1 cellular context compared by ENCODE assay signal in the genomic region with DNA sequence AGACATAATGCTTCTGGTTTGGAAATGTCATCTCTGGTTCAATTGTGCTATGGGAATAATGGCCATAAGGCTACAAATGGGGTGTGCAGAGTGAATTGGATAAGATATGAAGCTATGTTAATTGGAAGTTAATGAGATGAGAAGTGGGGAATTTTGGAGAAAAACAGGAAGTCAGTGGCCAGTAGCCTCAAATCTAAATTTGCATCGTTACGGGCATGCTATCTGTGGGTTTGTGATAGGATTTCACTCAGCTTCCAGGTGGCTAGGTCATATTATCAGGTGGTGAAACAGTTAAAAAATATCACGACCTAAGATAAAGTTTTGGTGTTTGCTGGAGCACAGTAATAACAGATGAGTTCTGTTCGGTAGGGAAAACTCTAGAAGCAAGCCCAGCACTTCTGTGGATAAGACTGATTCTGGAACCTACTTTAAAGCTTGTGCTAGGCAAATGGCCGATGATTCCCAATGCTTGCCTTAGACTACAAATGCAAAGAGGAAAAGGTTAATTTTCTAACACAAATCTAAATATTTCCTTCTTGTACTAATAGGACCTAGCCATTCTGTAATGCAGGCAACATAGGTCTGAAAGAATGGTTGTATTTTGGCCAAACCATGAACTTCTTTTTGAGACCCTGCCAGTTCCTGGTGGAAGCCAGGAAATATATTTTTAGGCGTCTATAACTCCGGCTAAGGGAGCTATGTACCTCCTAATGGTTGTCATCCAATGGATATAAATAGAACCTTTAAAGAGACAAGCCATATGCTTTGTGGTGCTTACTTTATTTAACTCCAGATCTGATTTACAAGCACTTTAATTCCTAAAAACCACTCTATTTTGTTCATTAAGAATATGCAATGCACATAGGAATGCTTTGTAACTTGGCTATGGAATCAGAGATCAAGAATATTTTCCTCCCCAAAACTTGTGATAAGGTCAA.
TF ChIP-seq lines count a peak whose summit lies in the region.

No MANE protein-coding gene starts in this region.

TF ChIP-seq in SK-N-SH, 30 proteins besides CTCF, POLR2A, EP300 and RAD21 (continued from another document):
- TF ChIP-seq USF1 (IDR thresholded peaks at IDR 0.05; ENCODE audit: borderline replicate concordance, low read depth) (no peak), POLR2AphosphoS5 (IDR thresholded peaks at IDR 0.05; ENCODE audit: low read depth, low read length) (no peak), ZBTB33 (IDR thresholded peaks at IDR 0.05; ENCODE audit: borderline replicate concordance, low read depth) (no peak), MEF2A (IDR thresholded peaks at IDR 0.05; ENCODE audit: borderline replicate concordance, low read depth) (peak; percentile 77; the same call in 1 of the 2 replicates), GATA2 (CRISPR knock-in tag; IDR thresholded peaks at IDR 0.05) (no peak), CHD2 (IDR thresholded peaks at IDR 0.05; ENCODE audit: low read length, partially characterized antibody) (no peak), IRF3 (IDR thresholded peaks at IDR 0.05; ENCODE audit: low read depth, low read length) (no peak), SIN3A (IDR thresholded peaks at IDR 0.05; ENCODE audit: borderline replicate concordance, low read depth, low read length) (no peak), MAX (IDR thresholded peaks at IDR 0.05; ENCODE audit: low read depth) (no peak), FOXJ3 (CRISPR knock-in tag; IDR thresholded peaks at IDR 0.05) (no peak), GABPA (IDR thresholded peaks at IDR 0.05; ENCODE audit: low read depth) (no peak), ELF1 (IDR thresholded peaks at IDR 0.05) (no peak), TAF1 (IDR thresholded peaks at IDR 0.05; ENCODE audit: borderline replicate concordance, low read depth, low read length) (no peak), FOXM1 (IDR thresholded peaks at IDR 0.05; ENCODE audit: low read depth) (no peak), TEAD4 (IDR thresholded peaks at IDR 0.05; ENCODE audit: borderline replicate concordance, insufficient read depth) (0 out of 2 replicates have a peak, but pooled peaks have one; percentile 8), FOSL2 (IDR thresholded peaks at IDR 0.05; ENCODE audit: borderline replicate concordance, low read depth) (no peak)
- TF ChIP-seq, protein P1, sequence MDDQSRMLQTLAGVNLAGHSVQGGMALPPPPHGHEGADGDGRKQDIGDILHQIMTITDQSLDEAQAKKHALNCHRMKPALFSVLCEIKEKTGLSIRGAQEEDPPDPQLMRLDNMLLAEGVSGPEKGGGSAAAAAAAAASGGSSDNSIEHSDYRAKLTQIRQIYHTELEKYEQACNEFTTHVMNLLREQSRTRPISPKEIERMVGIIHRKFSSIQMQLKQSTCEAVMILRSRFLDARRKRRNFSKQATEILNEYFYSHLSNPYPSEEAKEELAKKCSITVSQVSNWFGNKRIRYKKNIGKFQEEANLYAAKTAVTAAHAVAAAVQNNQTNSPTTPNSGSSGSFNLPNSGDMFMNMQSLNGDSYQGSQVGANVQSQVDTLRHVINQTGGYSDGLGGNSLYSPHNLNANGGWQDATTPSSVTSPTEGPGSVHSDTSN (IDR thresholded peaks at IDR 0.05): no peak; the same call in 1 of the 2 replicates
- TF ChIP-seq, protein P2, sequence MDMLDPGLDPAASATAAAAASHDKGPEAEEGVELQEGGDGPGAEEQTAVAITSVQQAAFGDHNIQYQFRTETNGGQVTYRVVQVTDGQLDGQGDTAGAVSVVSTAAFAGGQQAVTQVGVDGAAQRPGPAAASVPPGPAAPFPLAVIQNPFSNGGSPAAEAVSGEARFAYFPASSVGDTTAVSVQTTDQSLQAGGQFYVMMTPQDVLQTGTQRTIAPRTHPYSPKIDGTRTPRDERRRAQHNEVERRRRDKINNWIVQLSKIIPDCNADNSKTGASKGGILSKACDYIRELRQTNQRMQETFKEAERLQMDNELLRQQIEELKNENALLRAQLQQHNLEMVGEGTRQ (IDR thresholded peaks at IDR 0.05; ENCODE audit: borderline replicate concordance, low read depth, low read length): no peak
